8 cellular contexts compared by ENCODE assay signal in the genomic region with DNA sequence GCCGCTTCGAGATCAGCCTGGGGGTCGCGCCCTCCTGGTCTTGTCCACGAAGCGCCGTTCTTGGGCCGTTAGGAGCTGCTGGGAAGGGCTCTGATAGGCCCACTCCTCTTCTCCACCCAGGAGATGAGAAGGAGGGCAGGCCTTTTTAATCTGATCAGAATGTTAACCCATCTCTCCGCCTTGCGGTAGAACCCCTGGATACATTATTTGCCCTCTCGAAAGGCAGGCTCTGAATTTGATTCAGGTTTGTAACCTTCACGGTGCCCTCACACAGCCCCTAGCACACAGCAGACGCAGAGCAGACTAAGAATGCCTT. TPM values are rescaled to one million over a fixed set of nuclear protein-coding genes. Genes with fewer than 3 reads are reported as not detected.
DNase-seq lines count a peak whose midpoint lies in the region; ATAC-seq, FAIRE-seq and TF ChIP-seq lines count a peak whose summit lies in the region.

CCDC83 (plus strand) TSS at position 43 of the 316 bp plus-strand sequence. CDS start 9,741 bp downstream, outside the sequence.

- H3K4me1 ChIP-seq in CD8-positive, alpha-beta memory T cell (ENCODE audit: insufficient read depth, low read length): peaks cover 9% of the 10 kb centered on the region
- H3K4me1 ChIP-seq in SJCRH30 (no peaks in the 10 kb centered on the region), esophagus muscularis mucosa (peaks cover 7 to 14% (median 8%) of the 10 kb centered on the region in 4 donors), neutrophil (ENCODE audit: control insufficient read depth in 1 of 2, insufficient read depth in 1 of 2, low read depth in 1 of 2, low read length in 1 of 2) (peaks cover 9 to 11% of the 10 kb centered on the region in 2 experiments)

- no peak for TF ChIP-seq CTCF in esophagus muscularis mucosa (IDR thresholded peaks at IDR 0.05)
- TF ChIP-seq CTCF in neutrophil (IDR thresholded peaks at IDR 0.05): no peak
- TF ChIP-seq CTCF in GM20000 (IDR thresholded peaks at IDR 0.05; ENCODE audit: extremely low read depth, missing control alignments): no peak

- H3K36me3 ChIP-seq in CD8-positive, alpha-beta memory T cell (ENCODE audit: insufficient read depth, low read length): no peaks in the 10 kb centered on the region
- H3K36me3 ChIP-seq in SJCRH30 (no peaks in the 10 kb centered on the region), esophagus muscularis mucosa (no peaks in the 10 kb centered on the region), neutrophil (no peaks in the 10 kb centered on the region)

- no peaks in the 10 kb centered on the region for H3K9me3 Mint-ChIP-seq in CD8-positive, alpha-beta memory T cell

- no peaks in the 10 kb centered on the region for H3K9me3 ChIP-seq in CD8-positive, alpha-beta memory T cell (ENCODE audit: low read length)
- H3K9me3 ChIP-seq in SJCRH30 (replicated peaks) (0 out of 2 replicates have a peak, but pooled peaks cover under 1% of the 10 kb centered on the region), esophagus muscularis mucosa (no peaks in the 10 kb centered on the region), neutrophil (no peaks in the 10 kb centered on the region)

- TF ChIP-seq POLR2A in esophagus muscularis mucosa (IDR thresholded peaks at IDR 0.05; ENCODE audit: low read depth): no peak

- peak within 1 kb of the TSS; percentile 82 to 94 (median 90) for H3K4me3 Mint-ChIP-seq in CD8-positive, alpha-beta memory T cell

- peak within 1 kb of the TSS; percentile 78 for H3K27ac ChIP-seq in CD8-positive, alpha-beta memory T cell (ENCODE audit: low read depth, low read length)
- H3K27ac ChIP-seq in SJCRH30: peak within 1 kb of the TSS; percentile 93
- peak within 1 kb of the TSS; percentile 75 to 82 (median 80) for H3K27ac ChIP-seq in esophagus muscularis mucosa (replicated peaks in 1 of 4)
- no peak within 1 kb of the TSS for H3K27ac ChIP-seq in neutrophil

- no peaks in the 10 kb centered on the region for H3K27me3 ChIP-seq in CD8-positive, alpha-beta memory T cell (ENCODE audit: insufficient read depth, low read length, poor library complexity, severe bottlenecking)
- H3K27me3 ChIP-seq in SJCRH30 (no peaks in the 10 kb centered on the region), esophagus muscularis mucosa (no peaks in the 10 kb centered on the region), neutrophil (no peaks in the 10 kb centered on the region)

- no peaks in the 10 kb centered on the region for H3K27me3 Mint-ChIP-seq in CD8-positive, alpha-beta memory T cell

- ATAC-seq in HG02884 (IDR thresholded peaks at IDR 0.05; ENCODE audit: unreplicated experiment): no peak

- H3K4me1 Mint-ChIP-seq in CD8-positive, alpha-beta memory T cell: peaks cover 9 to 15% (median 11%) of the 10 kb centered on the region in 3 donors

- CTCF ChIA-PET in CD8-positive, alpha-beta memory T cell (lab: Charles Lee): interaction anchor here (0.7 to 2.2 kb wide), 55 partner anchors 9 to 753 kb away, joined by 3 to 28 read pairs (median 5); partner anchors contain the start of genes CREBZF, HIKESHI and SYTL2

- intact Hi-C loops in esophagus muscularis mucosa (cut with DNase I): loop anchor here (5.0 to 10.0 kb wide), 3 partner anchors 87 to 440 kb away; no protein-coding TSS in a partner anchor

- peak within 1 kb of the TSS; percentile 83 for H3K4me3 ChIP-seq in CD8-positive, alpha-beta memory T cell (ENCODE audit: low read length)
- H3K4me3 ChIP-seq in SJCRH30 (peak within 1 kb of the TSS; percentile 64), esophagus muscularis mucosa (peak within 1 kb of the TSS; percentile 57 to 64 (median 59)), neutrophil (ENCODE audit: low read depth in 1 of 2, low read length in 1 of 2) (peak within 1 kb of the TSS; percentile 65 to 70)

- TF ChIP-seq EP300 in esophagus muscularis mucosa (IDR thresholded peaks at IDR 0.05): no peak

- H3K36me3 Mint-ChIP-seq in CD8-positive, alpha-beta memory T cell: peaks cover 0 to 2% (median under 1%) of the 10 kb centered on the region in 3 donors

- POLR2A ChIA-PET in CD8-positive, alpha-beta memory T cell (lab: Charles Lee): interaction anchor here (0.6 to 1.4 kb wide), 6 partner anchors 27 to 338 kb away, joined by 3 to 12 read pairs (median 4); partner anchors contain the start of genes TMEM126A and TMEM126B

- FAIRE-seq in urothelium cell line (lab: Jason Lieb, UNC): no peak

- H3K27ac Mint-ChIP-seq in CD8-positive, alpha-beta memory T cell: peak within 1 kb of the TSS; percentile 85 to 95 (median 94)

- 34% methylated on average over 12 of the region's 13 CpGs for WGBS in esophagus muscularis mucosa

- no peak for DNase-seq in CD8-positive, alpha-beta memory T cell
- DNase-seq in SJCRH30 (no peak), esophagus muscularis mucosa (ENCODE audit: extremely low spot score) (no peak), EL (no peak), GM20000 (ENCODE audit: low spot score) (no peak), urothelium cell line (ENCODE audit: low spot score) (no peak)

RNA-seq across cellular contexts. Expression of gene CCDC83, which starts in this region (rescaled TPM):
- total RNA-seq in CD8-positive, alpha-beta memory T cell: not detected
- not detected for polyA plus RNA-seq in CD8-positive, alpha-beta memory T cell
- not detected in 2 replicates for total RNA-seq in SJCRH30 (2014; rRNA removed; shearing (Covaris generic))
- not detected for total RNA-seq in esophagus muscularis mucosa
